8 cellular contexts compared by ENCODE assay signal in genomic region chrX:54044877-54045328, GRCh38. TPM values are rescaled to one million over a fixed set of nuclear protein-coding genes. Genes with fewer than 3 reads are reported as not detected.
A peak's percentile ranks its signal among the peaks of the same experiment; 100 is the strongest.
DNase-seq lines count a peak whose midpoint lies in the region; ATAC-seq, FAIRE-seq and TF ChIP-seq lines count a peak whose summit lies in the region.

No MANE protein-coding gene starts in this region.

- peak overlapping the region; percentile 57 for H3K4me3 ChIP-seq in AG04449 (ENCODE audit: low read depth, low read length)
- H3K4me3 ChIP-seq in GM23248 = peak overlapping the region; percentile 89
- H3K4me3 ChIP-seq in small intestine (ENCODE audit: low read depth in 1 of 2, low read length in 2 of 2) = peak overlapping the region; percentile 43 to 50

- H3K27ac ChIP-seq in GM23248 = peak overlapping the region; percentile 90
- peak overlapping the region; percentile 89 to 99 for H3K27ac ChIP-seq in small intestine (ENCODE audit: low read depth in 1 of 2, low read length in 1 of 2)

- no peaks in the 10 kb centered on the region for H3K36me3 ChIP-seq in GM23248 (ENCODE audit: low read depth)
- H3K36me3 ChIP-seq in small intestine (ENCODE audit: control insufficient read depth in 2 of 2, insufficient read depth in 2 of 2, low read length in 2 of 2) = peaks cover 0 to 1% of the 10 kb centered on the region in 2 donors

- H3K9me3 ChIP-seq in GM23248 (ENCODE audit: low read depth) (no peaks in the 10 kb centered on the region), small intestine (ENCODE audit: control insufficient read depth, low read depth) (no peaks in the 10 kb centered on the region)

- H3K4me2 ChIP-seq in GM23248 (ENCODE audit: unreplicated experiment) = peak overlapping the region; percentile 85

- H3K4me1 ChIP-seq in GM23248 (ENCODE audit: insufficient read depth) (no peaks in the 10 kb centered on the region), small intestine (ENCODE audit: control insufficient read depth in 2 of 2, insufficient read depth in 1 of 2, low read depth in 1 of 2, low read length in 1 of 2) (peaks cover 0 to 2% of the 10 kb centered on the region in 2 donors)

- peak overlapping the region; percentile 96 for H3K27ac Mint-ChIP-seq in activated B cell treated with CpG ODN at 0.5 μM for 24 hours

- no peak for FAIRE-seq in small intestine (lab: Jason Lieb, UNC)

- peaks cover 15% of the 10 kb centered on the region for H3K4me1 Mint-ChIP-seq in activated B cell treated with CpG ODN at 0.5 μM for 24 hours

- intact Hi-C loops in activated B cell treated with CpG ODN at 0.5 μM for 24 hours (cut with micrococcal nuclease) = loop anchor here (1.0 to 5.0 kb wide), 12 partner anchors 138 to 1116 kb away; partner anchors contain the start of genes APEX2, FAM120C, GNL3L and KDM5C
- intact Hi-C loops in left ventricle myocardium superior (cut with micrococcal nuclease) = no loop called here

- no peak for TF ChIP-seq CTCF in AG04449 (IDR thresholded peaks at IDR 0.05; ENCODE audit: insufficient read depth, low read length, missing control alignments)
- no peak for TF ChIP-seq CTCF in activated B cell treated with CpG ODN at 0.5 μM for 24 hours (IDR thresholded peaks at IDR 0.05)

- peak overlapping the region; percentile 97 for H2AFZ ChIP-seq in GM23248

- H3K27me3 Mint-ChIP-seq in activated B cell treated with CpG ODN at 0.5 μM for 24 hours = no peaks in the 10 kb centered on the region

- CTCF ChIA-PET in AG04449 (lab: Yijun Ruan, JAX) (interaction anchor here (1.6 kb wide), 1 partner anchor 395 kb away, joined by 4 read pairs; the partner anchor contains the start of gene TSR2), activated B cell treated with CpG ODN at 0.5 μM for 24 hours (lab: Charles Lee) (no interaction called here)

- H3K27me3 ChIP-seq in GM23248 (replicated peaks; ENCODE audit: insufficient read depth) (no peaks in the 10 kb centered on the region), small intestine (ENCODE audit: control insufficient read depth in 2 of 2, insufficient read depth in 2 of 2, low read length in 2 of 2) (no peaks in the 10 kb centered on the region)

- POLR2A ChIA-PET in AG04449 (lab: Yijun Ruan, JAX) (interaction anchor here (1.5 kb wide), 1 partner anchor 28 kb away, joined by 3 read pairs; no protein-coding TSS in a partner anchor), activated B cell treated with CpG ODN at 0.5 μM for 24 hours (lab: Charles Lee) (interaction anchor here (0.6 to 4.2 kb wide), 14 partner anchors 138 to 1673 kb away, joined by 3 to 37 read pairs (median 9); partner anchors contain the start of genes APEX2, FAM120C, GNL3L and HUWE1)

- no peaks in the 10 kb centered on the region; the same call in 1 of the 2 replicates for H3F3A ChIP-seq in GM23248 (ENCODE audit: insufficient read depth)

- H3K36me3 Mint-ChIP-seq in activated B cell treated with CpG ODN at 0.5 μM for 24 hours (ENCODE audit: low read depth) = peaks cover 18% of the 10 kb centered on the region

- H3K9ac ChIP-seq in GM23248 = peak overlapping the region; percentile 99

- in situ Hi-C loops in GM23248 (cut with MboI) = loop anchor here (25.0 kb wide), 1 partner anchor 392 kb away; the partner anchor contains the start of gene TSR2

- no peak for DNase-seq in AG04449 (ENCODE audit: low read depth, low spot score)
- DNase-seq in GM23248 = no peak
- no peak for DNase-seq in activated B cell treated with CpG ODN at 0.5 μM for 24 hours
- DNase-seq in left ventricle myocardium superior = no peak
- no peak for DNase-seq in small intestine

- H3K9me2 ChIP-seq in GM23248 (ENCODE audit: insufficient read depth) = no peaks in the 10 kb centered on the region

- peak overlapping the region; percentile 92 for H3K4me3 Mint-ChIP-seq in activated B cell treated with CpG ODN at 0.5 μM for 24 hours

- H3K79me2 ChIP-seq in GM23248 (ENCODE audit: insufficient read depth) = peaks cover 8% of the 10 kb centered on the region

- no peaks in the 10 kb centered on the region for H3K9me3 Mint-ChIP-seq in activated B cell treated with CpG ODN at 0.5 μM for 24 hours

- H4K20me1 ChIP-seq in GM23248 (ENCODE audit: insufficient read depth) = no peaks in the 10 kb centered on the region

- ATAC-seq in activated B cell treated with CpG ODN at 0.5 μM for 24 hours (ENCODE audit: low read depth) (no peak), left ventricle myocardium superior (peak; percentile 1), GM21737 (IDR thresholded peaks at IDR 0.05; ENCODE audit: unreplicated experiment) (no peak), HG03097 (IDR thresholded peaks at IDR 0.05; ENCODE audit: low FRiP score, unreplicated experiment) (no peak), HG02642 (IDR thresholded peaks at IDR 0.05; ENCODE audit: poor library complexity, unreplicated experiment) (no peak)

- 0 to 2% methylated on average over 6 of the region's 10 CpGs for WGBS in GM23248 (ENCODE audit: low coverage in 1 of 2, low lambda C conversion rate in 2 of 2, missing lambda C conversion rate in 2 of 2), 2 experiments
- 3 to 23% (median 16%) methylated on average over 10 of the region's 10 CpGs for WGBS in small intestine, 3 donors

RNA-seq across cellular contexts. Expression of gene PHF8, which starts 0.6 kb away (rescaled TPM):
- 5.2 and 6.1 TPM in 2 replicates for total RNA-seq in GM23248 (2014; rRNA removed; shearing (Covaris generic))
- 7.0 and 7.9 TPM in 2 replicates for polyA plus RNA-seq in GM23248 (2016; fragmentation: Nextera tagmentation; extraction: Ambion mirVana)
- 56.6 and 58.7 TPM in 2 replicates for total RNA-seq in activated B cell treated with CpG ODN at 0.5 μM for 24 hours
- total RNA-seq in left ventricle myocardium superior = 10.7 TPM
- 1 to 10 TPM; 5.7 to 8.4 (median 6.9) TPM for polyA plus RNA-seq in small intestine
